Comparison of ENCODE assay signal across 8 cellular contexts in genomic region chrX:100819534-100819836, GRCh38. TPM values are rescaled to one million over a fixed set of nuclear protein-coding genes. Genes with fewer than 3 reads are reported as not detected.
DNase-seq lines count a peak whose midpoint lies in the region; ATAC-seq and TF ChIP-seq lines count a peak whose summit lies in the region.

No MANE protein-coding gene starts in this region.

- no peaks in the 10 kb centered on the region for H3K9me3 Mint-ChIP-seq in activated naive CD4-positive, alpha-beta T cell treated with anti-CD3 and anti-CD28 coated beads, Interleukin-2, amount 10 ng/mL, durations not matched to agents 7 days and 5 days
- peaks cover 5% of the 10 kb centered on the region for H3K9me3 Mint-ChIP-seq in type B pancreatic cell

- in situ Hi-C loops in brain microvascular endothelial cell (cut with HindIII; ENCODE audit: low pct_ligation_motif_present, low sequenced_read_pairs): no loop called here

- peak overlapping the region; percentile 82 for H3K4me3 Mint-ChIP-seq in activated naive CD4-positive, alpha-beta T cell treated with anti-CD3 and anti-CD28 coated beads, Interleukin-2, amount 10 ng/mL, durations not matched to agents 7 days and 5 days
- peak overlapping the region; percentile 88 for H3K4me3 Mint-ChIP-seq in type B pancreatic cell

- no peak overlapping the region for H3K27ac ChIP-seq in brain microvascular endothelial cell
- H3K27ac ChIP-seq in lung (ENCODE audit: low read depth in 1 of 2, low read length in 1 of 2): peak overlapping the region in 1 of 2 donors; percentile 29

- peaks cover 6% of the 10 kb centered on the region for H3K36me3 ChIP-seq in brain microvascular endothelial cell (replicated peaks)
- no peaks in the 10 kb centered on the region for H3K36me3 ChIP-seq in lung (ENCODE audit: control insufficient read depth in 2 of 2, insufficient read depth in 2 of 2, low read length in 2 of 2)

- H3K27ac Mint-ChIP-seq in activated naive CD4-positive, alpha-beta T cell treated with anti-CD3 and anti-CD28 coated beads, Interleukin-2, amount 10 ng/mL, durations not matched to agents 7 days and 5 days: peak overlapping the region; percentile 85
- peak overlapping the region; percentile 86 for H3K27ac Mint-ChIP-seq in type B pancreatic cell

- H3K4me3 ChIP-seq in brain microvascular endothelial cell (ENCODE audit: low read depth, low read length): peak overlapping the region; percentile 78
- H3K4me3 ChIP-seq in lung: peak overlapping the region; percentile 4

- 9 to 45% methylated on average over 15 of the region's 15 CpGs for WGBS in lung, 2 donors

- H3K27me3 Mint-ChIP-seq in activated naive CD4-positive, alpha-beta T cell treated with anti-CD3 and anti-CD28 coated beads, Interleukin-2, amount 10 ng/mL, durations not matched to agents 7 days and 5 days: peaks cover 4% of the 10 kb centered on the region
- H3K27me3 Mint-ChIP-seq in type B pancreatic cell: peaks cover 14% of the 10 kb centered on the region

- H3K9me3 ChIP-seq in lung (ENCODE audit: control insufficient read depth in 2 of 2, insufficient read depth in 1 of 2, low read length in 1 of 2): peaks cover 0 to 2% of the 10 kb centered on the region in 2 donors

- no peaks in the 10 kb centered on the region for H3K4me1 ChIP-seq in lung (ENCODE audit: control insufficient read depth in 2 of 2, insufficient read depth in 2 of 2, low read length in 2 of 2)

- peaks cover 13% of the 10 kb centered on the region for H3K4me1 Mint-ChIP-seq in activated naive CD4-positive, alpha-beta T cell treated with anti-CD3 and anti-CD28 coated beads, Interleukin-2, amount 10 ng/mL, durations not matched to agents 7 days and 5 days
- H3K4me1 Mint-ChIP-seq in type B pancreatic cell (ENCODE audit: unreplicated experiment): peaks cover 5% of the 10 kb centered on the region

- H3K36me3 Mint-ChIP-seq in activated naive CD4-positive, alpha-beta T cell treated with anti-CD3 and anti-CD28 coated beads, Interleukin-2, amount 10 ng/mL, durations not matched to agents 7 days and 5 days: peaks cover 14% of the 10 kb centered on the region
- H3K36me3 Mint-ChIP-seq in type B pancreatic cell: no peaks in the 10 kb centered on the region

- ATAC-seq in lung (ENCODE audit: insufficient read depth, low FRiP score) (no peak), HG02970 (IDR thresholded peaks at IDR 0.05; ENCODE audit: low FRiP score, unreplicated experiment) (no peak)

- H3K27me3 ChIP-seq in brain microvascular endothelial cell (replicated peaks) (no peaks in the 10 kb centered on the region), lung (ENCODE audit: control insufficient read depth, insufficient read depth) (peaks cover 4% of the 10 kb centered on the region)

- CTCF ChIA-PET in activated naive CD4-positive, alpha-beta T cell treated with anti-CD3 and anti-CD28 coated beads, Interleukin-2, amount 10 ng/mL, durations not matched to agents 7 days and 5 days (lab: Charles Lee): no interaction called here

- no peak for DNase-seq in activated naive CD4-positive, alpha-beta T cell treated with anti-CD3 and anti-CD28 coated beads, Interleukin-2, amount 10 ng/mL, durations not matched to agents 7 days and 5 days
- DNase-seq in activated naive CD4-positive, alpha-beta T cell treated with anti-CD3 and anti-CD28 coated beads, Interleukin-2, amount 50 U/mL, for 16 hours: no peak
- DNase-seq in brain microvascular endothelial cell (no peak), lung (ENCODE audit: low spot score) (no peak), type B pancreatic cell (ENCODE audit: extremely low spot score, unreplicated experiment) (no peak), NCI-H2107 (lab: John Stamatoyannopoulos, UW) (no peak), NCI-H2227 (lab: John Stamatoyannopoulos, UW; ENCODE audit: unreplicated experiment) (no peak)

- TF ChIP-seq CTCF in brain microvascular endothelial cell (IDR thresholded peaks at IDR 0.05; ENCODE audit: low read depth, low read length, missing control alignments) (no peak), lung (IDR thresholded peaks at IDR 0.05; ENCODE audit: control extremely low read depth, extremely low read depth) (no peak), type B pancreatic cell (conservative IDR thresholded peaks at IDR 0.05) (no peak)

RNA-seq across cellular contexts. Expression of gene CSTF2, which starts 0.7 kb away (rescaled TPM):
- total RNA-seq in lung (10 to 100 TPM; 12.3 to 18.5 TPM), type B pancreatic cell (ENCODE audit: low replicate concordance) (20.5 and 24.7 TPM in 2 replicates)
- 10 to 100 TPM in 1 of 2 donors, 1 to 10 TPM in 1; 4.6 to 13.3 TPM for polyA plus RNA-seq in lung

RNA-seq across cellular contexts. Expression of gene NOX1, which starts 54.7 kb away (rescaled TPM):
- total RNA-seq in lung (under 1 TPM in 1 of 2 donors, not detected in 1; 0.12 TPM), type B pancreatic cell (ENCODE audit: low replicate concordance) (0.70 and 1.2 TPM in 2 replicates)
- polyA plus RNA-seq in lung: under 1 TPM; 0.08 to 0.11 TPM
